In the genomic region with DNA sequence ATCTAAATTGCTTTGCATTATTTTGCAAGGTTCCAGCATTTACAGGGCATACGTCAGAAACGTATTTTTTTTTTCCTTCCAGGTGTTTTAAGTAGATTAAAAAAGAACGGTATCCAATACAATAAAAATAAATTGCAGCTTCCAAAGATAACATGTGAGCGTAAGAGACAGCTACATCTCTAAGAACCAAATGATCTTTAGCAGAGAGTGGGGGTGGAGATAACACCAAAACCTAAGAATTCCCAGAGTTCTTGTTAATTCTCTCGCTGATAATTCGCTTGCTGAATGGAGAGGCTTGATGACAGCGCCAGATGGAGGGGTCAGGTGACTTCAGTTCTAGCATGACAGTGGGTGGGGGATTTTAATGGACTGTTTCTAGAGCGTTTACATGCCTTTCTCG, we compare ENCODE assay signal across 17 cellular contexts.
DNase-seq lines count a peak whose midpoint lies in the region; ATAC-seq, FAIRE-seq and TF ChIP-seq lines count a peak whose summit lies in the region.
"Had no signal": no experiment of that assay in that cellular context is flagged by ENCODE, and none has a peak within 500 bp of the region (broad histone marks: within the 10 kb centered on the region; RNA-seq: fewer than 3 reads in every experiment).

No MANE protein-coding gene starts in this region.

- peaks cover 45% of the 10 kb centered on the region for H3K4me1 Mint-ChIP-seq in nephron

- peaks cover 14% of the 10 kb centered on the region for H3K36me3 Mint-ChIP-seq in nephron (ENCODE audit: low read depth)

- H3K9me3 Mint-ChIP-seq in nephron = peaks cover 8% of the 10 kb centered on the region
- H3K9me3 Mint-ChIP-seq: activated T-cell treated with anti-CD3 and anti-CD28 coated beads, Interleukin-2, amount 50 U/mL, for 72 hours had no signal

- TF ChIP-seq POLR2A in H54 (IDR thresholded peaks at IDR 0.05; ENCODE audit: low read depth, low read length) = no peak

- TF ChIP-seq CTCF in nephron (IDR thresholded peaks at IDR 0.05; ENCODE audit: unreplicated experiment in 3 of 3) = no peak

- no peak for ATAC-seq in HG03565 (IDR thresholded peaks at IDR 0.05; ENCODE audit: unreplicated experiment)
- ATAC-seq in GM19351 (IDR thresholded peaks at IDR 0.05; ENCODE audit: unreplicated experiment) = no peak

- H3K27ac ChIP-seq in caudate nucleus (ENCODE audit: low read depth, low read length) = peak overlapping the region; percentile 59
- H3K27ac ChIP-seq: ascending aorta, lower lobe of right lung, SK-N-MC had no signal

- H3K4me3 Mint-ChIP-seq in nephron = peak overlapping the region; percentile 59 to 72 (median 72)

- DNase-seq in DMS 273 treated with DMSO at 0.1 percent for 48 hours (lab: John Stamatoyannopoulos, UW) (peak; percentile 20), NCI-H524 treated with DMSO at 0.1 percent for 48 hours (lab: John Stamatoyannopoulos, UW) (peak; percentile 76), caudate nucleus (lab: John Stamatoyannopoulos, UW) (peak in 28 of 61 donors; percentile 1 to 60 (median 9)), H54 (ENCODE audit: insufficient read length, low spot score) (no peak), DMS53 treated with DMSO at 0.1 percent for 48 hours (lab: John Stamatoyannopoulos, UW; ENCODE audit: unreplicated experiment) (no peak)
- DNase-seq: AML-193; heart right ventricle; lower lobe of right lung; MG63; stimulated activated CD4-positive, alpha-beta T cell treated with anti-CD3 and anti-CD28 coated beads, Interleukin-2, amount 100 ng/mL, for 48 hours; stimulated activated naive CD4-positive, alpha-beta T cell had no signal

- H3K27ac Mint-ChIP-seq in nephron = peak overlapping the region in 2 of 3 experiments; percentile 33 to 86
- H3K27ac Mint-ChIP-seq: activated T-cell treated with anti-CD3 and anti-CD28 coated beads, Interleukin-2, amount 50 U/mL, for 72 hours had no signal

- FAIRE-seq in H54 (lab: Jason Lieb, UNC) = no peak

- peaks cover 6% of the 10 kb centered on the region for H3K27me3 Mint-ChIP-seq in nephron (ENCODE audit: low read depth)

Comparison
In these comparisons a context has a peak if more than half of its experiments do, and no peak if none do; other contexts are left out.
1. DNase-seq: peak in DMS 273 treated with DMSO at 0.1 percent for 48 hours (single experiment) and NCI-H524 treated with DMSO at 0.1 percent for 48 hours (single experiment); none in H54 (single experiment) and DMS53 treated with DMSO at 0.1 percent for 48 hours (single experiment).